ENCODE assay signal across 18 cellular contexts in the genomic region with DNA sequence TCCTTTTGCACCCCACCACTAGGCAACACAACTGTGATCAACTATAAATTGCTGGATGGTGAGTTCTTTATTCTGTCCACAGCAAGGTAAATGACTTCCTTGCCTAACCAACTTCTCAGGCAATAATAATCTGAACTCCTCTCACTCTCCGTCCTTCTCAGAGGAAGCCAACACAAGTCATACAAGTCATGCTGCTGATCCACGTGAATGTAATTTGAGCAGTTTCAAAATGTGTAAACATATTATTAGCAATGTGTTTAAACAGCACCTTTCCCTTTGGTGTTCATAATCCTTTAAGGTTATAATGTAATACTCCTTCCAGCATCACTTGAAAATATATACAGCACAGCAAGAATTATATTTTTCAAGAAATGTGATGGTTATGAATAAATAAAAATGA.
DNase-seq lines count a peak whose midpoint lies in the region; ATAC-seq, FAIRE-seq and TF ChIP-seq lines count a peak whose summit lies in the region.
"Had no signal": no experiment of that assay in that cellular context is flagged by ENCODE, and none has a peak within 500 bp of the region (broad histone marks: within the 10 kb centered on the region; RNA-seq: fewer than 3 reads in every experiment).

No MANE protein-coding gene starts in this region.

- in situ Hi-C loops in HepG2 (cut with HindIII; ENCODE audit: extremely low pct_ligation_motif_present, low pct_unique_long_range_greater_than_20kb) = no loop called here

- peak overlapping the region; percentile 11; the same call in 1 of the 2 replicates for H3K4me2 ChIP-seq in OCI-LY7 (ENCODE audit: low read length)
- H3K4me2 ChIP-seq in HepG2 (ENCODE audit: low read depth, low read length) = no peak overlapping the region

- H3K27ac ChIP-seq in OCI-LY7 (ENCODE audit: low read depth, low read length, poor library complexity, severe bottlenecking) (no peak overlapping the region), HepG2 (ENCODE audit: extremely low read length, insufficient read depth, low read length) (no peak overlapping the region)
- H3K27ac ChIP-seq: brain microvascular endothelial cell, esophagus muscularis mucosa, parathyroid adenoma, spleen had no signal

- ATAC-seq in HepG2 (no peak), GM21423 (IDR thresholded peaks at IDR 0.05; ENCODE audit: unreplicated experiment) (no peak), GM18868 (IDR thresholded peaks at IDR 0.05; ENCODE audit: unreplicated experiment) (no peak)
- ATAC-seq in stimulated activated naive CD8-positive, alpha-beta T cell treated with anti-CD3 and anti-CD28 coated beads, Interleukin-15, amount 100 ng/mL, for 72 hours = no peak
- ATAC-seq: left cardiac atrium had no signal

- POLR2A ChIA-PET in OCI-LY7 (lab: Charles Lee) (interaction anchor here (1.6 kb wide), 1 partner anchor 11 kb away, joined by 6 read pairs; no protein-coding TSS in a partner anchor), HepG2 (lab: Yijun Ruan, JAX) (no interaction called here)
- POLR2A ChIA-PET in activated CD4-positive, alpha-beta memory T cell treated with anti-CD3 and anti-CD28 coated beads, Interleukin-2, amount 10 ng/mL, durations not matched to agents 7 days and 5 days (lab: Charles Lee) = no interaction called here

- H3K79me2 ChIP-seq in OCI-LY7 (ENCODE audit: insufficient read depth, low read depth, low read length) (no peaks in the 10 kb centered on the region), HepG2 (ENCODE audit: insufficient read depth, low read length) (no peaks in the 10 kb centered on the region)
- H3K79me2 ChIP-seq: parathyroid adenoma had no signal

- H3K27me3 Mint-ChIP-seq in stimulated activated naive CD8-positive, alpha-beta T cell treated with anti-CD3 and anti-CD28 coated beads, Interleukin-15, amount 100 ng/mL, for 72 hours = no peaks in the 10 kb centered on the region
- H3K27me3 Mint-ChIP-seq in activated CD4-positive, alpha-beta memory T cell treated with anti-CD3 and anti-CD28 coated beads, Interleukin-2, amount 10 ng/mL, durations not matched to agents 7 days and 5 days = peaks cover 8% of the 10 kb centered on the region

- H3K4me1 ChIP-seq in OCI-LY7 (ENCODE audit: insufficient read depth, low read length, poor library complexity, severe bottlenecking) (no peaks in the 10 kb centered on the region), HepG2 (ENCODE audit: insufficient read depth, low read length) (peaks cover 45% of the 10 kb centered on the region)
- H3K4me1 ChIP-seq: esophagus muscularis mucosa, parathyroid adenoma, spleen had no signal

- intact Hi-C loops in OCI-LY7 (cut with micrococcal nuclease; ENCODE audit: unreplicated experiment) (no loop called here), HepG2 (cut with micrococcal nuclease; ENCODE audit: unreplicated experiment) (no loop called here)

- no peak for TF ChIP-seq EP300 in HepG2 (IDR thresholded peaks at IDR 0.05; ENCODE audit: low read depth in 2 of 2, low read length in 2 of 2)
- no peak for TF ChIP-seq EP300 in HepG2 (CRISPR knock-in tag; IDR thresholded peaks at IDR 0.05; ENCODE audit: borderline replicate concordance)

- FAIRE-seq in GM12891 (lab: Jason Lieb, UNC) (peak; percentile 23), HepG2 (lab: Jason Lieb, UNC) (no peak)

- peaks cover 0 to 7% of the 10 kb centered on the region in 2 donors for H3K9me3 Mint-ChIP-seq in stimulated activated naive CD8-positive, alpha-beta T cell treated with anti-CD3 and anti-CD28 coated beads, Interleukin-15, amount 100 ng/mL, for 72 hours
- H3K9me3 Mint-ChIP-seq in activated CD4-positive, alpha-beta memory T cell treated with anti-CD3 and anti-CD28 coated beads, Interleukin-2, amount 10 ng/mL, durations not matched to agents 7 days and 5 days = no peaks in the 10 kb centered on the region

- BruUV-seq in OCI-LY7 (replicated peaks; lab: Mats Ljungman, UMichigan) = no TSS peak
- no TSS peak for BruUV-seq in HepG2 (replicated peaks; lab: Mats Ljungman, UMichigan)

- H2AFZ ChIP-seq in OCI-LY7 (ENCODE audit: low read length) = peak overlapping the region; percentile 54; the same call in 1 of the 2 replicates
- H2AFZ ChIP-seq in HepG2 (ENCODE audit: low read length) = no peak overlapping the region
- H2AFZ ChIP-seq: parathyroid adenoma had no signal

- H3K9me2 ChIP-seq in OCI-LY7 (ENCODE audit: insufficient read depth, low read length) = no peaks in the 10 kb centered on the region

- H3K4me3 Mint-ChIP-seq in stimulated activated naive CD8-positive, alpha-beta T cell treated with anti-CD3 and anti-CD28 coated beads, Interleukin-15, amount 100 ng/mL, for 72 hours = no peak overlapping the region
- no peak overlapping the region for H3K4me3 Mint-ChIP-seq in activated CD4-positive, alpha-beta memory T cell treated with anti-CD3 and anti-CD28 coated beads, Interleukin-2, amount 10 ng/mL, durations not matched to agents 7 days and 5 days
- H3K4me3 Mint-ChIP-seq: activated naive CD4-positive, alpha-beta T cell treated with anti-CD3 and anti-CD28 coated beads, Interleukin-2, amount 50 U/mL, for 24 hours; T-helper 1 cell treated with Interleukin-12 subunit alpha and Interleukin-12 subunit beta and Interleukin-4 antibody, amounts not matched to agents 30 μg/mL and 1 μg/mL, for 36 hours had no signal

- H3K27ac Mint-ChIP-seq in stimulated activated naive CD8-positive, alpha-beta T cell treated with anti-CD3 and anti-CD28 coated beads, Interleukin-15, amount 100 ng/mL, for 72 hours = no peak overlapping the region
- H3K27ac Mint-ChIP-seq in activated CD4-positive, alpha-beta memory T cell treated with anti-CD3 and anti-CD28 coated beads, Interleukin-2, amount 10 ng/mL, durations not matched to agents 7 days and 5 days = no peak overlapping the region
- H3K27ac Mint-ChIP-seq: activated naive CD4-positive, alpha-beta T cell treated with anti-CD3 and anti-CD28 coated beads, Interleukin-2, amount 50 U/mL, for 24 hours; T-helper 1 cell treated with Interleukin-12 subunit alpha and Interleukin-12 subunit beta and Interleukin-4 antibody, amounts not matched to agents 30 μg/mL and 1 μg/mL, for 36 hours had no signal

- no peaks in the 10 kb centered on the region for H3K36me3 Mint-ChIP-seq in activated CD4-positive, alpha-beta memory T cell treated with anti-CD3 and anti-CD28 coated beads, Interleukin-2, amount 10 ng/mL, durations not matched to agents 7 days and 5 days (ENCODE audit: low read depth)
- H3K36me3 Mint-ChIP-seq: activated naive CD4-positive, alpha-beta T cell treated with anti-CD3 and anti-CD28 coated beads, Interleukin-2, amount 50 U/mL, for 24 hours had no signal

- CTCF ChIA-PET in OCI-LY7 (lab: Charles Lee; ENCODE audit: unreplicated experiment) (no interaction called here), HepG2 (lab: Yijun Ruan, JAX; ENCODE audit: low intra/inter-chr PET ratio, low total read pairs) (no interaction called here)
- CTCF ChIA-PET in activated CD4-positive, alpha-beta memory T cell treated with anti-CD3 and anti-CD28 coated beads, Interleukin-2, amount 10 ng/mL, durations not matched to agents 7 days and 5 days (lab: Charles Lee) = no interaction called here

- 29% methylated on average over 2 of the region's 2 CpGs for WGBS in HepG2 (ENCODE audit: low lambda C conversion rate)

- H3K9me3 ChIP-seq in OCI-LY7 (ENCODE audit: low read length) (peaks cover 5% of the 10 kb centered on the region; the same call in 1 of the 2 replicates), HepG2 (ENCODE audit: low read length) (no peaks in the 10 kb centered on the region)

- TF ChIP-seq RAD21 in HepG2 (CRISPR knock-in tag; IDR thresholded peaks at IDR 0.05) = no peak

- H4K20me1 ChIP-seq in OCI-LY7 (ENCODE audit: insufficient read depth, low read length) (no peaks in the 10 kb centered on the region), HepG2 (ENCODE audit: insufficient read depth, low read length) (no peaks in the 10 kb centered on the region)

- no peak overlapping the region for H3K4me3 ChIP-seq in OCI-LY7 (ENCODE audit: low read depth, low read length, poor library complexity, severe bottlenecking)
- H3K4me3 ChIP-seq in HepG2 (replicated peaks in 1 of 3; ENCODE audit: insufficient read depth in 1 of 3, low read depth in 2 of 3, low read length in 3 of 3) = no peak overlapping the region
- H3K4me3 ChIP-seq: esophagus muscularis mucosa, spleen had no signal

- TF ChIP-seq POLR2A in GM12891 (IDR thresholded peaks at IDR 0.05; ENCODE audit: low read depth, low read length) (no peak), HepG2 (IDR thresholded peaks at IDR 0.05; ENCODE audit: insufficient read depth in 1 of 2, low read depth in 2 of 2, low read length in 2 of 2) (no peak)

- H3K36me3 ChIP-seq in OCI-LY7 (ENCODE audit: insufficient read depth, low read length) (no peaks in the 10 kb centered on the region), HepG2 (replicated peaks in 1 of 2; ENCODE audit: control insufficient read depth in 1 of 2, insufficient read depth in 2 of 2, low read length in 2 of 2) (no peaks in the 10 kb centered on the region)
- H3K36me3 ChIP-seq: brain microvascular endothelial cell, esophagus muscularis mucosa, spleen had no signal

- H3K9ac ChIP-seq in HepG2 (ENCODE audit: insufficient read depth, low read depth, low read length) = no peak overlapping the region
- H3K9ac ChIP-seq: parathyroid adenoma had no signal

- no peak for TF ChIP-seq CTCF in OCI-LY7 (conservative IDR thresholded peaks at IDR 0.05; ENCODE audit: low read length)
- TF ChIP-seq CTCF in HepG2 (CRISPR knock-in tag; IDR thresholded peaks at IDR 0.05) = no peak

- no peaks in the 10 kb centered on the region for H3K27me3 ChIP-seq in HepG2 (ENCODE audit: control insufficient read depth in 1 of 2, insufficient read depth in 2 of 2, low read length in 2 of 2)
- H3K27me3 ChIP-seq: brain microvascular endothelial cell, esophagus muscularis mucosa, spleen had no signal

- DNase-seq in GM12891 (ENCODE audit: insufficient read length, low spot score) (no peak), NCI-H2029 treated with DMSO at 0.1 percent for 48 hours (lab: John Stamatoyannopoulos, UW) (peak; percentile 67), OCI-LY7 (ENCODE audit: low spot score) (no peak), HepG2 (ENCODE audit: low spot score) (peak; percentile 14)
- no peak for DNase-seq in stimulated activated naive CD8-positive, alpha-beta T cell treated with anti-CD3 and anti-CD28 coated beads, Interleukin-15, amount 100 ng/mL, for 72 hours
- DNase-seq in activated CD4-positive, alpha-beta memory T cell treated with anti-CD3 and anti-CD28 coated beads, Interleukin-2, amount 10 ng/mL, durations not matched to agents 7 days and 5 days = no peak
- DNase-seq: activated CD4-positive, alpha-beta T cell treated with anti-CD3 and anti-CD28 coated beads for 1 hour; brain microvascular endothelial cell; C1 segment of cervical spinal cord; dermis blood vessel endothelial cell; left cardiac atrium; spleen had no signal

- H3K4me1 Mint-ChIP-seq in stimulated activated naive CD8-positive, alpha-beta T cell treated with anti-CD3 and anti-CD28 coated beads, Interleukin-15, amount 100 ng/mL, for 72 hours = no peaks in the 10 kb centered on the region
- H3K4me1 Mint-ChIP-seq in activated CD4-positive, alpha-beta memory T cell treated with anti-CD3 and anti-CD28 coated beads, Interleukin-2, amount 10 ng/mL, durations not matched to agents 7 days and 5 days = no peaks in the 10 kb centered on the region
- H3K4me1 Mint-ChIP-seq: activated naive CD4-positive, alpha-beta T cell treated with anti-CD3 and anti-CD28 coated beads, Interleukin-2, amount 50 U/mL, for 24 hours had no signal

TF ChIP-seq in GM12891, 5 proteins besides CTCF, POLR2A, EP300 and RAD21 (continues in another document):
- TF ChIP-seq TAF1 (IDR thresholded peaks at IDR 0.05; ENCODE audit: low read depth, low read length) = no peak

TF ChIP-seq in HepG2, 621 proteins besides CTCF, POLR2A, EP300 and RAD21 (continues in another document):
- TF ChIP-seq SIX4 (CRISPR knock-in tag; IDR thresholded peaks at IDR 0.05) = peak; percentile 92

Comparison
In these comparisons a context has a peak if more than half of its experiments do, and no peak if none do; other contexts are left out.
1. DNase-seq: peak in NCI-H2029 treated with DMSO at 0.1 percent for 48 hours (single experiment) and HepG2 (single experiment); none in GM12891 (single experiment), OCI-LY7 (single experiment), stimulated activated naive CD8-positive, alpha-beta T cell treated with anti-CD3 and anti-CD28 coated beads, Interleukin-15, amount 100 ng/mL, for 72 hours (0 of 2) and activated CD4-positive, alpha-beta memory T cell treated with anti-CD3 and anti-CD28 coated beads, Interleukin-2, amount 10 ng/mL, durations not matched to agents 7 days and 5 days (single experiment).